Comparison of ENCODE assay signal across 23 cellular contexts in the genomic region with DNA sequence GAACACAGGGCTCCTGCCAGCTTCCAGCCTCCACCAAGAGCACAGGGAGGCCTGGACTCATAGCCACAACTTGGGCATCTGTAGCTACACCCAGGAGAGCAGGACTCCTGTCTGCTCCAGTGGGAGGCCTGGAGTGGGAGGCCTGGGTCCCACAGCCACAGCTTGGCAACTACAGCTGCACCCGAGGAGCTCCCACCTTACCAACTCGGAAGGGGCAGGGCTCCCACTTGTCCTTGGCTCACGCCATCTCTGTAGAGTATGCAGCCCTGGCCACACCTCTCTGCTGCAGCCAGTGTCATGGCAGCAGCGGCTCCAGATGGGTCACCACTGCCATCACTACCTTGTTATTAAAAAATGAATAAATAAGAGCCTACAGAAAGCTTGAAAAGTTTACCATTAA. TPM values are rescaled to one million over a fixed set of nuclear protein-coding genes. Genes with fewer than 3 reads are reported as not detected.
DNase-seq lines count a peak whose midpoint lies in the region; ATAC-seq, FAIRE-seq and TF ChIP-seq lines count a peak whose summit lies in the region.
"Had no signal": no experiment of that assay in that cellular context is flagged by ENCODE, and none has a peak within 500 bp of the region (broad histone marks: within the 10 kb centered on the region; RNA-seq: fewer than 3 reads in every experiment).

No MANE protein-coding gene starts in this region.

- H3K36me3 ChIP-seq in kidney (ENCODE audit: control insufficient read depth in 1 of 2, insufficient read depth in 2 of 2, low read length in 2 of 2) (no peaks in the 10 kb centered on the region), osteoblast (ENCODE audit: insufficient read depth, low read length) (no peaks in the 10 kb centered on the region), upper lobe of right lung (no peaks in the 10 kb centered on the region), A673 (ENCODE audit: insufficient read depth, low read length, poor library complexity, severe bottlenecking) (no peaks in the 10 kb centered on the region)

- no peak overlapping the region for H3K4me2 ChIP-seq in osteoblast (ENCODE audit: insufficient read depth, low read length)
- H3K4me2 ChIP-seq: A549 had no signal

- DNase-seq in dorsolateral prefrontal cortex (no peak), kidney (peak; percentile 57), osteoblast (ENCODE audit: insufficient read length, low spot score, missing footprints) (peak; percentile 27), upper lobe of right lung (no peak), SIG-M5 treated with dmso at 0.1 percent for 504 hours (lab: John Stamatoyannopoulos, UW; ENCODE audit: unreplicated experiment) (no peak), A673 (ENCODE audit: low spot score) (no peak)
- DNase-seq: 8988T; C1 segment of cervical spinal cord; Calu3; CD4-positive, alpha-beta memory T cell; COR-L47; DMS53; DMS79 treated with DMSO at 0.1 percent for 48 hours; GF-D8; GM23248; H7; HCEC 1CT had no signal

- H4K20me1 ChIP-seq in osteoblast (ENCODE audit: insufficient read depth, low read length), result no peaks in the 10 kb centered on the region

- no peak for TF ChIP-seq CTCF in dorsolateral prefrontal cortex (IDR thresholded peaks at IDR 0.05 in 54 of 56, conservative IDR thresholded peaks at IDR 0.05 in 2 of 56; ENCODE audit: low read depth in 1 of 56, partially characterized antibody in 56 of 56)
- TF ChIP-seq CTCF in kidney (IDR thresholded peaks at IDR 0.05; ENCODE audit: borderline replicate concordance, extremely low read depth, insufficient read depth), result no peak
- TF ChIP-seq CTCF in osteoblast (IDR thresholded peaks at IDR 0.05; ENCODE audit: extremely low read depth, low read depth, low read length), result no peak
- TF ChIP-seq CTCF in upper lobe of right lung (IDR thresholded peaks at IDR 0.05), result no peak
- TF ChIP-seq CTCF in A673 (conservative IDR thresholded peaks at IDR 0.05; ENCODE audit: low read depth, low read length), result no peak

- no TSS peak for BruUV-seq in A673 (replicated peaks; lab: Mats Ljungman, UMichigan)

- peak; percentile 31 for ATAC-seq in upper lobe of right lung
- no peak for ATAC-seq in GM21381 (IDR thresholded peaks at IDR 0.05; ENCODE audit: unreplicated experiment)
- ATAC-seq: A549 had no signal

- intact Hi-C loops in dorsolateral prefrontal cortex (cut with DNase I) (no loop called here), kidney (cut with DNase I) (no loop called here), upper lobe of right lung (cut with DNase I) (no loop called here), A673 (cut with micrococcal nuclease; ENCODE audit: unreplicated experiment) (no loop called here)

- no peak overlapping the region for H2AFZ ChIP-seq in osteoblast (ENCODE audit: low read length)
- H2AFZ ChIP-seq: GM23248 had no signal

- no peak overlapping the region for H3K4me3 ChIP-seq in dorsolateral prefrontal cortex
- no peak overlapping the region for H3K4me3 ChIP-seq in kidney (ENCODE audit: low read length in 2 of 2)
- no peak overlapping the region for H3K4me3 ChIP-seq in osteoblast (ENCODE audit: insufficient read depth, low read length)
- H3K4me3 ChIP-seq in upper lobe of right lung, result no peak overlapping the region
- H3K4me3 ChIP-seq in A673 (ENCODE audit: low read depth, low read length, poor library complexity, severe bottlenecking), result no peak overlapping the region
- H3K4me3 ChIP-seq: A549, GM23248 had no signal

- H3K9me3 ChIP-seq in kidney (ENCODE audit: control insufficient read depth in 1 of 2, low read length in 2 of 2), result no peaks in the 10 kb centered on the region
- no peaks in the 10 kb centered on the region for H3K9me3 ChIP-seq in osteoblast (ENCODE audit: low read depth, low read length)
- no peaks in the 10 kb centered on the region for H3K9me3 ChIP-seq in upper lobe of right lung
- H3K9me3 ChIP-seq in A673 (ENCODE audit: low read depth, low read length, poor library complexity, severe bottlenecking), result no peaks in the 10 kb centered on the region
- H3K9me3 ChIP-seq: A549 had no signal

- no peak for FAIRE-seq in kidney (lab: Jason Lieb, UNC)
- FAIRE-seq: A549, GM12891, H1 had no signal

- no peaks in the 10 kb centered on the region for H3K27me3 ChIP-seq in dorsolateral prefrontal cortex
- H3K27me3 ChIP-seq in osteoblast (ENCODE audit: insufficient read depth, low read length), result no peaks in the 10 kb centered on the region
- H3K27me3 ChIP-seq in upper lobe of right lung, result no peaks in the 10 kb centered on the region
- H3K27me3 ChIP-seq in A673 (replicated peaks; ENCODE audit: insufficient read depth, low read depth, low read length, poor library complexity), result no peaks in the 10 kb centered on the region

- peak overlapping the region in 37 of 59 donors; percentile 3 to 99 (median 36) for H3K27ac ChIP-seq in dorsolateral prefrontal cortex
- H3K27ac ChIP-seq in kidney (ENCODE audit: low read depth in 2 of 2, low read length in 2 of 2), result no peak overlapping the region
- H3K27ac ChIP-seq in osteoblast (ENCODE audit: low read depth, low read length), result no peak overlapping the region
- H3K27ac ChIP-seq in upper lobe of right lung, result no peak overlapping the region
- no peak overlapping the region for H3K27ac ChIP-seq in A673 (ENCODE audit: low read depth, low read length, poor library complexity, severe bottlenecking)
- H3K27ac ChIP-seq: A549, GM23248 had no signal

- no peaks in the 10 kb centered on the region for H3K79me2 ChIP-seq in osteoblast (ENCODE audit: insufficient read depth, low read length)

- CTCF ChIA-PET in A673 (lab: Charles Lee), result no interaction called here

- H3K9ac ChIP-seq in kidney (ENCODE audit: low read length in 2 of 2), result no peak overlapping the region
- H3K9ac ChIP-seq: GM23248 had no signal

- H3K4me1 ChIP-seq in kidney (ENCODE audit: control insufficient read depth in 1 of 2, insufficient read depth in 1 of 2, low read depth in 1 of 2, low read length in 2 of 2) (no peaks in the 10 kb centered on the region), osteoblast (ENCODE audit: insufficient read depth, low read length) (no peaks in the 10 kb centered on the region), upper lobe of right lung (no peaks in the 10 kb centered on the region), A673 (ENCODE audit: insufficient read depth, low read length, poor library complexity, severe bottlenecking) (no peaks in the 10 kb centered on the region)
- H3K4me1 ChIP-seq: A549 had no signal

- POLR2A ChIA-PET in A673 (lab: Charles Lee; ENCODE audit: low non-redundant PET), result no interaction called here

RNA-seq across cellular contexts. Expression of a gene that starts 45.5 kb away (rescaled TPM):
- total RNA-seq in dorsolateral prefrontal cortex (100 to 1,000 TPM in 119 of 120 experiments, 10 to 100 TPM in 1; 87.3 to 271 (median 162) TPM), kidney (33.5 TPM), osteoblast (0.59 and 3.6 TPM in 2 replicates), upper lobe of right lung (57.2 TPM), A673 (2021) (0.06 and 0.20 TPM in 2 replicates)
- polyA plus RNA-seq in kidney (ENCODE audit: insufficient read depth, low read depth, low replicate concordance), result 3.1 TPM
- total RNA-seq: G401, GM23248 had no signal
- polyA plus RNA-seq: BJ, GM23248 had no signal

Comparison
In these comparisons a context has a peak if more than half of its experiments do, and no peak if none do; other contexts are left out.
1. DNase-seq: peak in kidney (single experiment) and osteoblast (single experiment); none in dorsolateral prefrontal cortex (0 of 10), upper lobe of right lung (single experiment), SIG-M5 treated with dmso at 0.1 percent for 504 hours (single experiment) and A673 (single experiment).
2. H3K27ac ChIP-seq: peak in dorsolateral prefrontal cortex (37 of 59); none in kidney (0 of 2), osteoblast (single experiment), upper lobe of right lung (single experiment) and A673 (single experiment).